Comparison of ENCODE assay signal across 14 cellular contexts in genomic region chr6:88220493-88220892, GRCh38. TPM values are rescaled to one million over a fixed set of nuclear protein-coding genes. Genes with fewer than 3 reads are reported as not detected.
DNase-seq lines count a peak whose midpoint lies in the region; ATAC-seq, FAIRE-seq and TF ChIP-seq lines count a peak whose summit lies in the region.
"Had no signal": no experiment of that assay in that cellular context is flagged by ENCODE, and none has a peak within 500 bp of the region (broad histone marks: within the 10 kb centered on the region; RNA-seq: fewer than 3 reads in every experiment).

No MANE protein-coding gene starts in this region.

- no peaks in the 10 kb centered on the region for H3K27me3 ChIP-seq in mammary epithelial cell (ENCODE audit: insufficient read depth, low read length)
- H3K27me3 ChIP-seq in heart left ventricle = no peaks in the 10 kb centered on the region
- H3K27me3 ChIP-seq: BLaER1 had no signal

- H3K4me2 ChIP-seq in mammary epithelial cell (ENCODE audit: insufficient read depth, low read depth, low read length) = no peak overlapping the region
- H3K4me2 ChIP-seq: BLaER1 had no signal

- CTCF ChIA-PET in activated CD8-positive, alpha-beta T cell treated with anti-CD3 and anti-CD28 coated beads for 36 hours (lab: Charles Lee) = no interaction called here
- CTCF ChIA-PET in activated CD8-positive, alpha-beta T cell treated with anti-CD3 and anti-CD28 coated beads, Interleukin-2, amount 10 ng/mL, durations not matched to agents 7 days and 5 days (lab: Charles Lee) = no interaction called here
- CTCF ChIA-PET in mammary epithelial cell (lab: Charles Lee; ENCODE audit: low non-redundant PET) = no interaction called here

- TF ChIP-seq CTCF in activated CD8-positive, alpha-beta T cell treated with anti-CD3 and anti-CD28 coated beads for 36 hours (IDR thresholded peaks at IDR 0.05) = no peak
- no peak for TF ChIP-seq CTCF in mammary epithelial cell (conservative IDR thresholded peaks at IDR 0.05 in 1 of 2, IDR thresholded peaks at IDR 0.05 in 1 of 2; ENCODE audit: extremely low read depth in 1 of 2, insufficient read depth in 1 of 2, low read depth in 1 of 2, low read length in 2 of 2)
- TF ChIP-seq CTCF in kidney (IDR thresholded peaks at IDR 0.05; ENCODE audit: borderline replicate concordance, extremely low read depth, insufficient read depth) = no peak
- TF ChIP-seq CTCF in osteocyte (IDR thresholded peaks at IDR 0.05) = no peak
- no peak for TF ChIP-seq CTCF in heart left ventricle (IDR thresholded peaks at IDR 0.05)

- no peaks in the 10 kb centered on the region for H3K4me1 Mint-ChIP-seq in activated CD8-positive, alpha-beta T cell treated with anti-CD3 and anti-CD28 coated beads for 36 hours (ENCODE audit: low read depth)
- H3K4me1 Mint-ChIP-seq in activated CD8-positive, alpha-beta T cell treated with anti-CD3 and anti-CD28 coated beads, Interleukin-2, amount 10 ng/mL, durations not matched to agents 7 days and 5 days (ENCODE audit: low read depth) = no peaks in the 10 kb centered on the region
- H3K4me1 Mint-ChIP-seq in osteocyte (ENCODE audit: unreplicated experiment) = no peaks in the 10 kb centered on the region

- no TSS peak for BruUV-seq in mammary epithelial cell (replicated peaks; lab: Mats Ljungman, UMichigan)

- no peaks in the 10 kb centered on the region for H3K4me1 ChIP-seq in mammary epithelial cell (ENCODE audit: insufficient read depth, low read length)
- H3K4me1 ChIP-seq in kidney (ENCODE audit: control insufficient read depth in 1 of 2, insufficient read depth in 1 of 2, low read depth in 1 of 2, low read length in 2 of 2) = no peaks in the 10 kb centered on the region
- H3K4me1 ChIP-seq in heart left ventricle = no peaks in the 10 kb centered on the region
- H3K4me1 ChIP-seq: BLaER1 had no signal

- ATAC-seq in activated CD8-positive, alpha-beta T cell treated with anti-CD3 and anti-CD28 coated beads for 36 hours = no peak
- no peak for ATAC-seq in activated CD8-positive, alpha-beta T cell treated with anti-CD3 and anti-CD28 coated beads, Interleukin-2, amount 10 ng/mL, durations not matched to agents 7 days and 5 days
- no peak for ATAC-seq in heart left ventricle

- intact Hi-C loops in activated CD8-positive, alpha-beta T cell treated with anti-CD3 and anti-CD28 coated beads for 36 hours (cut with micrococcal nuclease) = no loop called here
- intact Hi-C loops in mammary epithelial cell (cut with micrococcal nuclease) = no loop called here
- intact Hi-C loops in kidney (cut with DNase I) = no loop called here
- intact Hi-C loops in heart left ventricle (cut with DNase I) = no loop called here

- H3K9me3 ChIP-seq in mammary epithelial cell (replicated peaks; ENCODE audit: insufficient read depth, low read length) = no peaks in the 10 kb centered on the region
- H3K9me3 ChIP-seq in kidney (ENCODE audit: control insufficient read depth in 1 of 2, low read length in 2 of 2) = no peaks in the 10 kb centered on the region
- H3K9me3 ChIP-seq in heart left ventricle = no peaks in the 10 kb centered on the region
- H3K9me3 ChIP-seq: BLaER1 had no signal

- H3K36me3 Mint-ChIP-seq in activated CD8-positive, alpha-beta T cell treated with anti-CD3 and anti-CD28 coated beads for 36 hours (ENCODE audit: low read depth) = no peaks in the 10 kb centered on the region
- no peaks in the 10 kb centered on the region for H3K36me3 Mint-ChIP-seq in activated CD8-positive, alpha-beta T cell treated with anti-CD3 and anti-CD28 coated beads, Interleukin-2, amount 10 ng/mL, durations not matched to agents 7 days and 5 days (ENCODE audit: low read depth)
- H3K36me3 Mint-ChIP-seq in osteocyte (ENCODE audit: unreplicated experiment) = no peaks in the 10 kb centered on the region

- POLR2A ChIA-PET in activated CD8-positive, alpha-beta T cell treated with anti-CD3 and anti-CD28 coated beads for 36 hours (lab: Charles Lee) = no interaction called here
- POLR2A ChIA-PET in activated CD8-positive, alpha-beta T cell treated with anti-CD3 and anti-CD28 coated beads, Interleukin-2, amount 10 ng/mL, durations not matched to agents 7 days and 5 days (lab: Charles Lee) = no interaction called here

- no peaks in the 10 kb centered on the region for H4K20me1 ChIP-seq in mammary epithelial cell (ENCODE audit: insufficient read depth, low read length)
- H4K20me1 ChIP-seq: BLaER1 had no signal

- H3K36me3 ChIP-seq in mammary epithelial cell (ENCODE audit: insufficient read depth, low read length) (no peaks in the 10 kb centered on the region), kidney (ENCODE audit: control insufficient read depth in 1 of 2, insufficient read depth in 2 of 2, low read length in 2 of 2) (no peaks in the 10 kb centered on the region), heart left ventricle (no peaks in the 10 kb centered on the region)
- H3K36me3 ChIP-seq: BLaER1 had no signal

- no peak overlapping the region for H3K9ac ChIP-seq in mammary epithelial cell (ENCODE audit: insufficient read depth, low read length)
- no peak overlapping the region for H3K9ac ChIP-seq in kidney (ENCODE audit: low read length in 2 of 2)
- H3K9ac ChIP-seq: BLaER1 had no signal

- no peak for TF ChIP-seq POLR2A in heart left ventricle (IDR thresholded peaks at IDR 0.05)

- H3K4me3 ChIP-seq in mammary epithelial cell (replicated peaks in 1 of 3; ENCODE audit: insufficient read depth in 1 of 3, low read depth in 2 of 3, low read length in 3 of 3) = no peak overlapping the region
- H3K4me3 ChIP-seq in kidney (ENCODE audit: low read length in 2 of 2) = no peak overlapping the region
- no peak overlapping the region for H3K4me3 ChIP-seq in heart left ventricle
- H3K4me3 ChIP-seq: BLaER1 had no signal

- H3K27ac Mint-ChIP-seq in activated CD8-positive, alpha-beta T cell treated with anti-CD3 and anti-CD28 coated beads for 36 hours = no peak overlapping the region
- no peak overlapping the region for H3K27ac Mint-ChIP-seq in activated CD8-positive, alpha-beta T cell treated with anti-CD3 and anti-CD28 coated beads, Interleukin-2, amount 10 ng/mL, durations not matched to agents 7 days and 5 days
- H3K27ac Mint-ChIP-seq in osteocyte (ENCODE audit: unreplicated experiment) = no peak overlapping the region

- peak; percentile 8 for DNase-seq in activated CD8-positive, alpha-beta T cell treated with anti-CD3 and anti-CD28 coated beads for 36 hours
- no peak for DNase-seq in activated CD8-positive, alpha-beta T cell treated with anti-CD3 and anti-CD28 coated beads, Interleukin-2, amount 10 ng/mL, durations not matched to agents 7 days and 5 days
- DNase-seq in NCI-H748 treated with DMSO at 0.1 percent for 48 hours (lab: John Stamatoyannopoulos, UW) = peak; percentile 52
- DNase-seq in mammary epithelial cell = peak; percentile 2
- DNase-seq in renal cortical epithelial cell (ENCODE audit: low read depth) = peak; percentile 17
- no peak for DNase-seq in kidney
- DNase-seq in osteocyte (ENCODE audit: extremely low spot score, unreplicated experiment) = no peak
- DNase-seq in heart left ventricle = no peak
- DNase-seq: activated CD4-positive, CD25-positive, alpha-beta regulatory T cell treated with anti-CD3 and anti-CD28 coated beads, Interleukin-2, amount 50 U/mL, for 72 hours; NK-92 treated with Interleukin-12 subunit alpha and Interleukin-12 subunit beta, amount 100 ng/mL, for 24 hours; nucleus accumbens; stimulated activated CD4-positive, alpha-beta T cell treated with anti-CD3 and anti-CD28 coated beads, Interleukin-1b, Interleukin-23, amount 100 ng/mL, for 48 hours had no signal

- dilution Hi-C loops in mammary epithelial cell (cut with HindIII; ENCODE audit: low sequenced_read_pairs) = no loop called here

- no peaks in the 10 kb centered on the region for H3K9me3 Mint-ChIP-seq in activated CD8-positive, alpha-beta T cell treated with anti-CD3 and anti-CD28 coated beads for 36 hours
- no peaks in the 10 kb centered on the region for H3K9me3 Mint-ChIP-seq in activated CD8-positive, alpha-beta T cell treated with anti-CD3 and anti-CD28 coated beads, Interleukin-2, amount 10 ng/mL, durations not matched to agents 7 days and 5 days (ENCODE audit: insufficient read depth)
- H3K9me3 Mint-ChIP-seq in osteocyte (ENCODE audit: unreplicated experiment) = no peaks in the 10 kb centered on the region

- H3K27ac ChIP-seq in mammary epithelial cell (ENCODE audit: insufficient read depth, low read depth, low read length) = no peak overlapping the region
- H3K27ac ChIP-seq in kidney (ENCODE audit: low read depth in 2 of 2, low read length in 2 of 2) = no peak overlapping the region
- no peak overlapping the region for H3K27ac ChIP-seq in heart left ventricle
- H3K27ac ChIP-seq: BLaER1 had no signal

- H3K27me3 Mint-ChIP-seq in activated CD8-positive, alpha-beta T cell treated with anti-CD3 and anti-CD28 coated beads for 36 hours = peaks cover 4% of the 10 kb centered on the region
- no peaks in the 10 kb centered on the region for H3K27me3 Mint-ChIP-seq in activated CD8-positive, alpha-beta T cell treated with anti-CD3 and anti-CD28 coated beads, Interleukin-2, amount 10 ng/mL, durations not matched to agents 7 days and 5 days (ENCODE audit: low read depth)
- H3K27me3 Mint-ChIP-seq in osteocyte (ENCODE audit: unreplicated experiment) = no peaks in the 10 kb centered on the region

- H3K4me3 Mint-ChIP-seq in activated CD8-positive, alpha-beta T cell treated with anti-CD3 and anti-CD28 coated beads for 36 hours = no peak overlapping the region
- no peak overlapping the region for H3K4me3 Mint-ChIP-seq in activated CD8-positive, alpha-beta T cell treated with anti-CD3 and anti-CD28 coated beads, Interleukin-2, amount 10 ng/mL, durations not matched to agents 7 days and 5 days
- H3K4me3 Mint-ChIP-seq in osteocyte (ENCODE audit: unreplicated experiment) = no peak overlapping the region

- in situ Hi-C loops in mammary epithelial cell (cut with MboI; ENCODE audit: low sequenced_read_pairs in 2 of 2) = no loop called here

- no peaks in the 10 kb centered on the region for H3K79me2 ChIP-seq in mammary epithelial cell (ENCODE audit: insufficient read depth, low read length)

- no peak for FAIRE-seq in kidney (lab: Jason Lieb, UNC)
- FAIRE-seq: GM12891 had no signal

- WGBS in mammary epithelial cell (ENCODE audit: low coverage, missing lambda C conversion rate) = 100% methylated on average over 2 of the region's 2 CpGs
- WGBS in heart left ventricle, 4 donors = 48 to 68% (median 65%) methylated on average over 2 of the region's 2 CpGs

- no peak overlapping the region for H2AFZ ChIP-seq in mammary epithelial cell (ENCODE audit: low read depth, low read length)

RNA-seq across cellular contexts. Expression of gene CNR1, which starts 54.3 kb away (rescaled TPM):
- not detected for total RNA-seq in activated CD8-positive, alpha-beta T cell treated with anti-CD3 and anti-CD28 coated beads for 36 hours
- total RNA-seq in activated CD8-positive, alpha-beta T cell treated with anti-CD3 and anti-CD28 coated beads, Interleukin-2, amount 10 ng/mL, durations not matched to agents 7 days and 5 days = not detected
- total RNA-seq in mammary epithelial cell = not detected
- polyA plus RNA-seq in mammary epithelial cell = not detected
- polyA minus RNA-seq in mammary epithelial cell = not detected
- 3.3 and 9.9 TPM in 2 replicates for total RNA-seq in renal cortical epithelial cell
- total RNA-seq in kidney = 4.8 TPM
- polyA plus RNA-seq in kidney (ENCODE audit: insufficient read depth, low read depth, low replicate concordance) = 0.17 TPM
- total RNA-seq in osteocyte = not detected in 2 replicates
- under 1 TPM; 0.07 to 0.88 (median 0.50) TPM for total RNA-seq in heart left ventricle
- under 1 TPM; 0.30 to 0.57 TPM for polyA plus RNA-seq in heart left ventricle

Comparison
In these comparisons a context has a peak if more than half of its experiments do, and no peak if none do; other contexts are left out.
1. DNase-seq: peak in activated CD8-positive, alpha-beta T cell treated with anti-CD3 and anti-CD28 coated beads for 36 hours (single experiment), NCI-H748 treated with DMSO at 0.1 percent for 48 hours (single experiment), mammary epithelial cell (single experiment) and renal cortical epithelial cell (single experiment); none in activated CD8-positive, alpha-beta T cell treated with anti-CD3 and anti-CD28 coated beads, Interleukin-2, amount 10 ng/mL, durations not matched to agents 7 days and 5 days (single experiment), kidney (single experiment), osteocyte (single experiment) and heart left ventricle (0 of 5).